ENCODE assay signal across 10 cellular contexts in the genomic region with DNA sequence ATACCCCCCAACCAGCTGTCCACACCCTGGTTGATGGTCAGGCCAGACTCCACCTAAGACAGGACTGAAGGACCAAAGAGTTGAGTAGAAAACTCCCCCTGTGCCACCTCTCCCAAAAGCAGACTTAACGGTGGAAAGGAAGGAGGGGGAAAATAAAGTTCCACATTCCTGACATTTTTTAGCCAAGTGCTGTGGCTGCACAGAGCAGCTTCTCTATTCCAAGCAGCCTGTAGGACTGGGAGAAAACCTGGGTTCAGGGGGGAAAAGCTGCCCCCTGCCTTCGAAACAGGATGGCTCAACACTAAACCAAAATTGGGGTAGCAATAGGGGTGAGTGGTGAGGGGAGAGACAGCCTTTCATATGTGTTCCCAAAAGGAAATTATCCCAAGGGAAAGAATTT. TPM values are rescaled to one million over a fixed set of nuclear protein-coding genes. Genes with fewer than 3 reads are reported as not detected.
DNase-seq lines count a peak whose midpoint lies in the region; ATAC-seq and TF ChIP-seq lines count a peak whose summit lies in the region.
"Had no signal": no experiment of that assay in that cellular context is flagged by ENCODE, and none has a peak within 500 bp of the region (broad histone marks: within the 10 kb centered on the region; RNA-seq: fewer than 3 reads in every experiment).

No MANE protein-coding gene starts in this region.

- POLR2A ChIA-PET in CD4-positive, alpha-beta memory T cell (lab: Charles Lee; ENCODE audit: partially characterized antibody): no interaction called here
- POLR2A ChIA-PET in PC-3 (lab: Charles Lee; ENCODE audit: unreplicated experiment): no interaction called here

- peak overlapping the region; percentile 71 for H3K4ac ChIP-seq in trophoblast cell (ENCODE audit: low read depth, low read length)

- no peaks in the 10 kb centered on the region for H3K27me3 ChIP-seq in CD4-positive, alpha-beta memory T cell (ENCODE audit: insufficient read depth, low read length)
- H3K27me3 ChIP-seq in PC-3 (ENCODE audit: low read length): no peaks in the 10 kb centered on the region
- H3K27me3 ChIP-seq in trophoblast cell (ENCODE audit: insufficient read depth, low read length): no peaks in the 10 kb centered on the region

- peak overlapping the region; percentile 80 for H2BK12ac ChIP-seq in trophoblast cell (ENCODE audit: low read length)

- intact Hi-C loops in CD4-positive, alpha-beta memory T cell (cut with micrococcal nuclease): loop anchor here (10.0 kb wide), 1 partner anchor 422 kb away; a partner anchor contains a TSS
- intact Hi-C loops in PC-3 (cut with micrococcal nuclease): no loop called here

- ATAC-seq in PC-3: no peak
- ATAC-seq in GM18867 (IDR thresholded peaks at IDR 0.05; ENCODE audit: unreplicated experiment): no peak
- no peak for ATAC-seq in GM21526 (IDR thresholded peaks at IDR 0.05; ENCODE audit: low FRiP score, unreplicated experiment)
- ATAC-seq: K562 had no signal

- peaks cover 17% of the 10 kb centered on the region for H3K79me1 ChIP-seq in trophoblast cell (ENCODE audit: low read length)

- no peaks in the 10 kb centered on the region for H3K9me2 ChIP-seq in PC-3 (replicated peaks; ENCODE audit: low read length)

- no peak overlapping the region for H3K14ac ChIP-seq in trophoblast cell (ENCODE audit: low read length)

- no peaks in the 10 kb centered on the region for H3K9me3 Mint-ChIP-seq in CD4-positive, alpha-beta memory T cell
- H3K9me3 Mint-ChIP-seq: activated naive CD4-positive, alpha-beta T cell treated with anti-CD3 and anti-CD28 coated beads, Interleukin-2, amount 50 U/mL, for 24 hours had no signal

- H2AK5ac ChIP-seq in trophoblast cell (ENCODE audit: low read length): no peak overlapping the region

- H3F3A ChIP-seq in PC-3 (ENCODE audit: low read length, unreplicated experiment): no peaks in the 10 kb centered on the region

- TF ChIP-seq CTCF in PC-3 (conservative IDR thresholded peaks at IDR 0.05; ENCODE audit: low read depth, low read length) (no peak), fibroblast of mammary gland (conservative IDR thresholded peaks at IDR 0.05; ENCODE audit: control insufficient read depth, insufficient read depth, low read depth, low read length) (peak; percentile 14)

- peak overlapping the region; percentile 73 for H3K18ac ChIP-seq in trophoblast cell (ENCODE audit: low read length)

- no peaks in the 10 kb centered on the region for H3K27me3 Mint-ChIP-seq in CD4-positive, alpha-beta memory T cell
- H3K27me3 Mint-ChIP-seq: activated naive CD4-positive, alpha-beta T cell treated with anti-CD3 and anti-CD28 coated beads, Interleukin-2, amount 50 U/mL, for 24 hours had no signal

- H3K4me3 ChIP-seq in CD4-positive, alpha-beta memory T cell (ENCODE audit: low read length in 2 of 2): no peak overlapping the region
- H3K4me3 ChIP-seq in PC-3 (ENCODE audit: low read length): no peak overlapping the region
- peak overlapping the region; percentile 98 for H3K4me3 ChIP-seq in fibroblast of mammary gland (ENCODE audit: control insufficient read depth, low read depth, low read length)
- no peak overlapping the region for H3K4me3 ChIP-seq in trophoblast cell (ENCODE audit: low read depth, low read length)
- H3K4me3 ChIP-seq: K562 had no signal

- H3K4me3 Mint-ChIP-seq in CD4-positive, alpha-beta memory T cell: peak overlapping the region in 1 of 8 donors; percentile 38

- peaks cover 12 to 16% of the 10 kb centered on the region in 2 donors for H3K36me3 Mint-ChIP-seq in CD4-positive, alpha-beta memory T cell
- H3K36me3 Mint-ChIP-seq: activated naive CD4-positive, alpha-beta T cell treated with anti-CD3 and anti-CD28 coated beads, Interleukin-2, amount 50 U/mL, for 24 hours had no signal

- H3K23ac ChIP-seq in trophoblast cell (ENCODE audit: low read length): no peak overlapping the region

- no peaks in the 10 kb centered on the region for H3K9me3 ChIP-seq in CD4-positive, alpha-beta memory T cell (ENCODE audit: control insufficient read depth in 1 of 2, low read length in 2 of 2)
- no peaks in the 10 kb centered on the region for H3K9me3 ChIP-seq in PC-3 (ENCODE audit: low read length)
- no peaks in the 10 kb centered on the region for H3K9me3 ChIP-seq in trophoblast cell (ENCODE audit: insufficient read depth, low read depth, low read length)

- H2AFZ ChIP-seq in PC-3 (ENCODE audit: low read length): no peak overlapping the region
- no peak overlapping the region for H2AFZ ChIP-seq in trophoblast cell (ENCODE audit: insufficient read depth, low read length, poor library complexity)

- peak overlapping the region; percentile 45 for H4K8ac ChIP-seq in trophoblast cell (ENCODE audit: low read depth, low read length)

- CTCF ChIA-PET in CD4-positive, alpha-beta memory T cell (lab: Charles Lee; ENCODE audit: partially characterized antibody): no interaction called here
- CTCF ChIA-PET in PC-3 (lab: Charles Lee): no interaction called here

- WGBS in trophoblast cell (ENCODE audit: extremely low coverage, insufficient coverage, insufficient read length): no CpG with 5 or more reads among the region's 2 CpGs

- H3K36me3 ChIP-seq in CD4-positive, alpha-beta memory T cell (ENCODE audit: insufficient read depth, low read length): no peaks in the 10 kb centered on the region
- H3K36me3 ChIP-seq in PC-3 (ENCODE audit: low read depth, low read length) (no peaks in the 10 kb centered on the region), trophoblast cell (ENCODE audit: control insufficient read depth in 1 of 2, insufficient read depth in 2 of 2, low read length in 2 of 2) (no peaks in the 10 kb centered on the region)

- peaks cover 83% of the 10 kb centered on the region for H3K79me2 ChIP-seq in PC-3 (ENCODE audit: low read length)
- peaks cover 13% of the 10 kb centered on the region for H3K79me2 ChIP-seq in trophoblast cell (ENCODE audit: control insufficient read depth, insufficient read depth, low read length, poor library complexity)

- H3K9ac ChIP-seq in PC-3 (ENCODE audit: low read length): no peak overlapping the region
- H3K9ac ChIP-seq in trophoblast cell (ENCODE audit: low read length): no peak overlapping the region

- H3K4me1 ChIP-seq in CD4-positive, alpha-beta memory T cell (ENCODE audit: insufficient read depth, low read length): peaks cover 46% of the 10 kb centered on the region
- peaks cover 33% of the 10 kb centered on the region for H3K4me1 ChIP-seq in PC-3 (ENCODE audit: insufficient read depth, low read length)
- H3K4me1 ChIP-seq in trophoblast cell (ENCODE audit: control insufficient read depth in 1 of 2, insufficient read depth in 2 of 2, low read length in 2 of 2): peaks cover 37 to 57% of the 10 kb centered on the region in 2 experiments

- DNase-seq in CD4-positive, alpha-beta memory T cell: no peak
- peak; percentile 29 for DNase-seq in PC-3
- DNase-seq in fibroblast of mammary gland (ENCODE audit: low read depth): no peak
- DNase-seq in trophoblast cell: no peak
- DNase-seq in activated CD4-positive, CD25-positive, alpha-beta regulatory T cell treated with anti-CD3 and anti-CD28 coated beads, Interleukin-2, amount 50 U/mL, for 72 hours: no peak
- DNase-seq in NOMO-1 treated with DMSO at 0.1 percent for 48 hours (lab: John Stamatoyannopoulos, UW; ENCODE audit: unreplicated experiment): no peak

- H3K27ac ChIP-seq in CD4-positive, alpha-beta memory T cell (ENCODE audit: low read depth, low read length): no peak overlapping the region
- H3K27ac ChIP-seq in PC-3 (ENCODE audit: low read length) (no peak overlapping the region), trophoblast cell (ENCODE audit: low read depth, low read length) (peak overlapping the region; percentile 36)

- H3K4me1 Mint-ChIP-seq in CD4-positive, alpha-beta memory T cell: peaks cover 35 to 79% (median 51%) of the 10 kb centered on the region in 4 donors

- no peak overlapping the region for H2BK5ac ChIP-seq in trophoblast cell (ENCODE audit: low read depth, low read length, poor library complexity)

- H4K20me1 ChIP-seq in PC-3 (ENCODE audit: low read length): peaks cover 9% of the 10 kb centered on the region; the same call in 1 of the 2 replicates

- H3K4me2 ChIP-seq in PC-3 (ENCODE audit: low read length) (peak overlapping the region; percentile 51), trophoblast cell (ENCODE audit: low read length) (peak overlapping the region; percentile 33)

- no peak overlapping the region for H4K12ac ChIP-seq in trophoblast cell (ENCODE audit: low read depth, low read length)

- H4K91ac ChIP-seq in trophoblast cell (ENCODE audit: low read depth, low read length): peak overlapping the region; percentile 57

- BruUV-seq in PC-3 (replicated peaks; lab: Mats Ljungman, UMichigan): no TSS peak

- peak overlapping the region in 6 of 7 donors; percentile 52 to 92 (median 82) for H3K27ac Mint-ChIP-seq in CD4-positive, alpha-beta memory T cell
- H3K27ac Mint-ChIP-seq: activated naive CD4-positive, alpha-beta T cell treated with anti-CD3 and anti-CD28 coated beads, Interleukin-2, amount 50 U/mL, for 24 hours had no signal

- no peak overlapping the region for H2BK120ac ChIP-seq in trophoblast cell (ENCODE audit: insufficient read depth, low read length, poor library complexity)

RNA-seq across cellular contexts. Expression of a gene that starts 3.6 kb away (rescaled TPM):
- 10 to 100 TPM; 10.7 to 11.3 TPM for total RNA-seq in CD4-positive, alpha-beta memory T cell
- polyA plus RNA-seq in CD4-positive, alpha-beta memory T cell: 1 to 10 TPM; 2.7 to 4.3 TPM
- total RNA-seq in PC-3 (2014; rRNA removed): 17.7 and 19.6 TPM in 2 replicates
- polyA plus RNA-seq in trophoblast cell (2013): 30.3 and 31.3 TPM in 2 replicates
